ENCODE assay signal across 8 cellular contexts in the genomic region with DNA sequence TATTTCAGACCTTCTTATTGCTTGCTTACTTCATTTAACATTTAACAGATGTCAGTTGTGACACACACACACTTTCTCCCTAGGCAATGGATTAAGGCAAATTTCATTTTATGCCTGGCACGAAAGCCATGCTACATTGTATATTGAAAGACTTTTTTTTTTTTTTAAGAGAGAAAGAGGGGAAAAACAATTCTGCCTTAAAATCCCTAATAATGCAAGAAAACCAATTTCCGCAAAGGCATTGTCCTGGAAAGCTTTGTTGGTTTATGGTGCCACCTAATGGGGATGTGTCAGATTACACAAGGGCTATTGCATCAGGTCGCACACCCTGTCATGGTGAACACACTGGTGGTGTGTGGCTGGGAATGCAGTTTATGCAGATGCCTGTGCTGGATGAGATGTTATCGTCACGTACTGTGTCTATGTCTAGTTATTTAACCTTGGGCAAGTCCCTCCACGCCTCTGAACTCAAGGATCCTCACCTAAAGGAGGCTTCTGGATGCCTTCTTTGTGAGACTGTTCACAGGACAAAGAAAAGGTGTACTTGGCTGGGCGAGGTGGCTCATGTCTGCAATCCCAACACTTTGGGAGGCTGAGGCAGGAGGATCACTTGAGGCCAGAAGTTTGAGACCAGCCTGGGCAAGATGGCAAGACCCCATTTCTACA. TPM values are rescaled to one million over a fixed set of nuclear protein-coding genes. Genes with fewer than 3 reads are reported as not detected.
DNase-seq lines count a peak whose midpoint lies in the region; ATAC-seq and TF ChIP-seq lines count a peak whose summit lies in the region.

No MANE protein-coding gene starts in this region.

- H3K36me3 ChIP-seq in colonic mucosa = no peaks in the 10 kb centered on the region
- no peaks in the 10 kb centered on the region for H3K36me3 ChIP-seq in right lobe of liver

- no peak overlapping the region for H3K9ac ChIP-seq in colonic mucosa (ENCODE audit: low read depth in 2 of 2, low read length in 2 of 2)

- no peaks in the 10 kb centered on the region for H3K9me3 Mint-ChIP-seq in activated CD4-positive, alpha-beta T cell treated with anti-CD3 and anti-CD28 coated beads for 36 hours (ENCODE audit: low read depth)

- H3K4me1 Mint-ChIP-seq in activated CD4-positive, alpha-beta T cell treated with anti-CD3 and anti-CD28 coated beads for 36 hours = peaks cover 14% of the 10 kb centered on the region

- 0% methylated on average over 6 of the region's 7 CpGs for WGBS in right lobe of liver (ENCODE audit: insufficient coverage, low coverage, low lambda C conversion rate, missing lambda C conversion rate)

- H3K4me1 ChIP-seq in colonic mucosa = no peaks in the 10 kb centered on the region
- peaks cover 0 to 4% (median 0%) of the 10 kb centered on the region in 4 donors for H3K4me1 ChIP-seq in right lobe of liver

- H3K4me3 ChIP-seq in AG10803 (ENCODE audit: low read length) = peak overlapping the region; percentile 31
- H3K4me3 ChIP-seq in colonic mucosa = no peak overlapping the region
- H3K4me3 ChIP-seq in right lobe of liver = peak overlapping the region in 2 of 3 donors; percentile 32 to 46

- H3K9me3 ChIP-seq in colonic mucosa (no peaks in the 10 kb centered on the region), right lobe of liver (no peaks in the 10 kb centered on the region)

- peak; percentile 86 for ATAC-seq in GM18867 (IDR thresholded peaks at IDR 0.05; ENCODE audit: unreplicated experiment)
- ATAC-seq in HG03342 (IDR thresholded peaks at IDR 0.05; ENCODE audit: unreplicated experiment) = peak; percentile 97
- peak; percentile 99 for ATAC-seq in activated CD4-positive, alpha-beta T cell treated with anti-CD3 and anti-CD28 coated beads for 36 hours
- peak; percentile 98 to 99 (median 98) for ATAC-seq in right lobe of liver

- intact Hi-C loops in activated CD4-positive, alpha-beta T cell treated with anti-CD3 and anti-CD28 coated beads for 36 hours (cut with DNase I, micrococcal nuclease) = loop anchor here (1.0 to 2.0 kb wide), 7 partner anchors 38 to 503 kb away; a partner anchor contains a TSS
- intact Hi-C loops in colonic mucosa (cut with DNase I) (loop anchor here (1.0 to 5.0 kb wide), 2 partner anchors 261 to 284 kb away; a partner anchor contains a TSS), right lobe of liver (cut with DNase I) (loop anchor here in 1 of 2 donors (10.0 kb wide), 1 partner anchor 266 kb away; no protein-coding TSS in a partner anchor)

- H3K27me3 ChIP-seq in colonic mucosa = no peaks in the 10 kb centered on the region
- H3K27me3 ChIP-seq in right lobe of liver = no peaks in the 10 kb centered on the region

- H3K27me3 Mint-ChIP-seq in activated CD4-positive, alpha-beta T cell treated with anti-CD3 and anti-CD28 coated beads for 36 hours = no peaks in the 10 kb centered on the region

- no peaks in the 10 kb centered on the region for H3K36me3 Mint-ChIP-seq in activated CD4-positive, alpha-beta T cell treated with anti-CD3 and anti-CD28 coated beads for 36 hours (ENCODE audit: low read depth)

- TF ChIP-seq POLR2A in right lobe of liver (IDR thresholded peaks at IDR 0.05) = no peak

- TF ChIP-seq CTCF in AG10803 (conservative IDR thresholded peaks at IDR 0.05; ENCODE audit: low read length) = peak; percentile 90
- peak; percentile 91 for TF ChIP-seq CTCF in colonic mucosa (IDR thresholded peaks at IDR 0.05)
- TF ChIP-seq CTCF in right lobe of liver (IDR thresholded peaks at IDR 0.05) = peak; percentile 82 to 95 (median 85)

- POLR2A ChIA-PET in activated CD4-positive, alpha-beta T cell treated with anti-CD3 and anti-CD28 coated beads for 36 hours (lab: Charles Lee) = no interaction called here

- H3K27ac ChIP-seq in colonic mucosa (no peak overlapping the region), right lobe of liver (no peak overlapping the region)

- no peak overlapping the region for H3K4me3 Mint-ChIP-seq in activated CD4-positive, alpha-beta T cell treated with anti-CD3 and anti-CD28 coated beads for 36 hours

- CTCF ChIA-PET in activated CD4-positive, alpha-beta T cell treated with anti-CD3 and anti-CD28 coated beads for 36 hours (lab: Charles Lee) = interaction anchor here (0.6 to 3.6 kb wide), 31 partner anchors 9 to 481 kb away, joined by 3 to 35 read pairs (median 4); a partner anchor contains a TSS

- DNase-seq in AG10803 (ENCODE audit: low read depth) (peak; percentile 87), NCI-H460 (ENCODE audit: extremely low read depth, low read depth) (peak; percentile 77), colonic mucosa (peak; percentile 81), right lobe of liver (peak in 2 of 3 donors; percentile 35 to 73)
- peak; percentile 87 for DNase-seq in activated CD4-positive, alpha-beta T cell treated with anti-CD3 and anti-CD28 coated beads for 36 hours
- DNase-seq in stimulated activated CD4-positive, alpha-beta T cell treated with anti-CD3 and anti-CD28 coated beads, TNF-alpha, amount 100 ng/mL, for 48 hours (ENCODE audit: low read depth in 3 of 3) = peak; percentile 60 to 75 (median 65)

- peak overlapping the region; percentile 93 for H3K27ac Mint-ChIP-seq in activated CD4-positive, alpha-beta T cell treated with anti-CD3 and anti-CD28 coated beads for 36 hours

RNA-seq across cellular contexts. Expression of a gene that starts 37.3 kb away (rescaled TPM):
- 0.15 and 0.89 TPM in 2 replicates for total RNA-seq in NCI-H460 (2014; rRNA removed; shearing (Covaris generic))
- polyA plus RNA-seq in NCI-H460 (2014; cell fraction: nucleus; rRNA removed) = 0.14 and 0.29 TPM in 2 replicates
- total RNA-seq in activated CD4-positive, alpha-beta T cell treated with anti-CD3 and anti-CD28 coated beads for 36 hours = 100 to 1,000 TPM; 101 to 113 TPM
- total RNA-seq in colonic mucosa (10 to 100 TPM in 1 of 2 donors, 1 to 10 TPM in 1; 4.0 to 10.2 TPM), right lobe of liver (10 to 100 TPM; 15.1 to 36.0 (median 19.8) TPM)

RNA-seq across cellular contexts. Expression of a gene that starts 54.4 kb away (rescaled TPM):
- 1.8 TPM in 2 replicates for total RNA-seq in NCI-H460 (2014; rRNA removed; shearing (Covaris generic))
- 0.36 and 0.60 TPM in 2 replicates for polyA plus RNA-seq in NCI-H460 (2014; cell fraction: nucleus; rRNA removed)
- total RNA-seq in activated CD4-positive, alpha-beta T cell treated with anti-CD3 and anti-CD28 coated beads for 36 hours = not detected
- total RNA-seq in colonic mucosa = not detected
- not detected for total RNA-seq in right lobe of liver
